Comparison of ENCODE assay signal across 9 cellular contexts in genomic region chr19:6531956-6532243, GRCh38. TPM values are rescaled to one million over a fixed set of nuclear protein-coding genes. Genes with fewer than 3 reads are reported as not detected.
DNase-seq lines count a peak whose midpoint lies in the region; ATAC-seq and TF ChIP-seq lines count a peak whose summit lies in the region.
"Had no signal": no experiment of that assay in that cellular context is flagged by ENCODE, and none has a peak within 500 bp of the region (broad histone marks: within the 10 kb centered on the region; RNA-seq: fewer than 3 reads in every experiment).

No MANE protein-coding gene starts in this region.

- H3K36me3 Mint-ChIP-seq in central memory CD8-positive, alpha-beta T cell (ENCODE audit: insufficient read depth) = peaks cover 26% of the 10 kb centered on the region
- H3K36me3 Mint-ChIP-seq in neural crest cell (ENCODE audit: low read depth) = peaks cover 7% of the 10 kb centered on the region

- no peaks in the 10 kb centered on the region for H3K9me3 Mint-ChIP-seq in central memory CD8-positive, alpha-beta T cell
- peaks cover 7% of the 10 kb centered on the region for H3K9me3 Mint-ChIP-seq in neural crest cell

- peak overlapping the region; percentile 80 for H3K4me3 Mint-ChIP-seq in central memory CD8-positive, alpha-beta T cell
- H3K4me3 Mint-ChIP-seq in neural crest cell = peak overlapping the region; percentile 78

- H3K36me3 ChIP-seq in ES-I3 (ENCODE audit: insufficient read depth, low read length) (peaks cover 8% of the 10 kb centered on the region; the same call in 1 of the 2 replicates), MG63 (0 out of 2 replicates have a peak, but pooled peaks cover 2% of the 10 kb centered on the region)
- H3K36me3 ChIP-seq: cardiac muscle cell had no signal

- peaks cover 10% of the 10 kb centered on the region for H3K9me3 ChIP-seq in ES-I3 (ENCODE audit: control insufficient read depth, insufficient read depth, low read length)
- H3K9me3 ChIP-seq in MG63 = no peaks in the 10 kb centered on the region

- DNase-seq in MG63 = no peak
- DNase-seq in central memory CD8-positive, alpha-beta T cell (ENCODE audit: low spot score in 2 of 2) = no peak
- DNase-seq in neural crest cell (ENCODE audit: low read depth, low spot score) = no peak
- no peak for DNase-seq in GM10266 (ENCODE audit: extremely low spot score)
- no peak for DNase-seq in hypothalamus (lab: John Stamatoyannopoulos, UW)
- no peak for DNase-seq in DMS 273 treated with DMSO at 0.1 percent for 48 hours (lab: John Stamatoyannopoulos, UW)

- peak overlapping the region; percentile 68 for H3K4me3 ChIP-seq in MG63

- ATAC-seq in central memory CD8-positive, alpha-beta T cell (replicated peaks; ENCODE audit: extremely low read depth, poor library complexity, severe bottlenecking) = no peak
- ATAC-seq in HG02642 (IDR thresholded peaks at IDR 0.05; ENCODE audit: poor library complexity, unreplicated experiment) = no peak

- peak overlapping the region; percentile 83 for H3K9ac ChIP-seq in ES-I3 (ENCODE audit: low read depth, low read length)

- H3K27ac Mint-ChIP-seq in central memory CD8-positive, alpha-beta T cell (ENCODE audit: low read depth) = peak overlapping the region; percentile 90
- H3K27ac Mint-ChIP-seq in neural crest cell (ENCODE audit: unreplicated experiment) = no peak overlapping the region

- H3K27me3 Mint-ChIP-seq in central memory CD8-positive, alpha-beta T cell = peaks cover 12% of the 10 kb centered on the region
- H3K27me3 Mint-ChIP-seq in neural crest cell (ENCODE audit: low read depth) = peaks cover 70% of the 10 kb centered on the region

- no peaks in the 10 kb centered on the region for H3K27me3 ChIP-seq in MG63

- H3K4me1 ChIP-seq in ES-I3 (ENCODE audit: insufficient read depth, low read length) = peaks cover 24% of the 10 kb centered on the region

- peaks cover 60% of the 10 kb centered on the region for H3K4me1 Mint-ChIP-seq in central memory CD8-positive, alpha-beta T cell
- H3K4me1 Mint-ChIP-seq in neural crest cell = peaks cover 39% of the 10 kb centered on the region

- TF ChIP-seq CTCF in neural crest cell (conservative IDR thresholded peaks at IDR 0.05) (no peak), GM10266 (IDR thresholded peaks at IDR 0.05; ENCODE audit: control insufficient read depth, insufficient read depth, low read depth, missing control alignments) (no peak)

RNA-seq across cellular contexts. Expression of gene TNFSF9, which starts 1.1 kb away (rescaled TPM):
- 4.5 and 10.5 TPM in 2 replicates for total RNA-seq in MG63 (2014; rRNA removed; shearing (Covaris generic); ENCODE audit: low replicate concordance)
- total RNA-seq in neural crest cell = 1.3 and 1.4 TPM in 2 replicates

RNA-seq across cellular contexts. Expression of gene TUBB4A, which starts 29.8 kb away (rescaled TPM):
- total RNA-seq in MG63 (2014; rRNA removed; shearing (Covaris generic); ENCODE audit: low replicate concordance) = 0.03 TPM in 1 of 2 replicates, not detected in the other
- 27.7 and 39.9 TPM in 2 replicates for total RNA-seq in neural crest cell

RNA-seq across cellular contexts. Expression of gene DENND1C, which starts 50.3 kb away (rescaled TPM):
- total RNA-seq in MG63 (2014; rRNA removed; shearing (Covaris generic); ENCODE audit: low replicate concordance) = not detected in 2 replicates
- not detected in 2 replicates for total RNA-seq in neural crest cell

RNA-seq across cellular contexts. Expression of gene CD70, which starts 59.0 kb away (rescaled TPM):
- 17.2 and 32.7 TPM in 2 replicates for total RNA-seq in MG63 (2014; rRNA removed; shearing (Covaris generic); ENCODE audit: low replicate concordance)
- 0.41 TPM in 1 of 2 replicates, not detected in the other for total RNA-seq in neural crest cell
- total RNA-seq: cardiac muscle cell had no signal

Comparison
In these comparisons a context has a peak if more than half of its experiments do, and no peak if none do; other contexts are left out.
1. RNA of gene TUBB4A, which starts 29.8 kb away (total RNA-seq): 27.7 to 39.9 TPM in neural crest cell; 0.03 TPM in MG63; every median in the first group is over 10 times any median in the second.